ENCODE assay signal across 8 cellular contexts in the genomic region with DNA sequence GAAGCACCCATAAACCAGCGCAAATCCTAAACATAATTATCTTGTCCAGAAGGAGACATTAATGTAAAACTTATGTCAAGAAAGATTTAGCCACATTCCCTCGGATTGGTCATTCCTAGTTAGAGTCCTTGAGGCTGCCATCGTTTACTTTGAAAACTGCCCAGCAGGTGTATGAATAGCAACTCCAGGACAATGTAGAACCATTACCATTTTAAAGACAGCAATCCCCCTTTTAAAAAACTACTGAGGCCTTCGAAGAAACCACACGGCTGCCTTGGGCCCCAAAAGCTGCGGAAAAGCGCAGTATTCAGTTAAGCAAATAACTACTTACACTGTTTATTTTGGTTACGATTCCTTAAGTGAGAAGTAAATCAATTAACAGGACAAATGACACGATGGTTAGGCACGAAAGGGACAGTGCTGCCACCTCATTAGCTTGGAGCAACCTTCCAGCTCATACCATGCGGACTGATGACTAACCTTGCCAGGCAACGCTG. TPM values are rescaled to one million over a fixed set of nuclear protein-coding genes. Genes with fewer than 3 reads are reported as not detected.
DNase-seq lines count a peak whose midpoint lies in the region; ATAC-seq and TF ChIP-seq lines count a peak whose summit lies in the region.

No MANE protein-coding gene starts in this region.

- H3K4me2 ChIP-seq in skeletal muscle satellite cell (ENCODE audit: low read length): peak overlapping the region; percentile 96

- H3K4me1 ChIP-seq in HEK293 (ENCODE audit: control insufficient read depth, insufficient read depth, low read length): no peaks in the 10 kb centered on the region; the same call in 1 of the 2 replicates
- no peaks in the 10 kb centered on the region for H3K4me1 ChIP-seq in iPS DF 6.9 (ENCODE audit: control insufficient read depth, insufficient read depth, low read length)
- peaks cover 11% of the 10 kb centered on the region for H3K4me1 ChIP-seq in skeletal muscle satellite cell (ENCODE audit: control insufficient read depth, insufficient read depth, low read length)
- peaks cover 11% of the 10 kb centered on the region for H3K4me1 ChIP-seq in effector memory CD4-positive, alpha-beta T cell (ENCODE audit: control insufficient read depth, insufficient read depth, low read length, poor library complexity, severe bottlenecking)

- CTCF ChIA-PET in HEK293 (lab: Yijun Ruan, JAX): interaction anchor here (0.6 to 0.7 kb wide), 4 partner anchors 66 to 542 kb away, joined by 3 to 6 read pairs (median 3); no protein-coding TSS in a partner anchor
- CTCF ChIA-PET in WTC11 (lab: Charles Lee): interaction anchor here (0.6 to 1.4 kb wide), 2 partner anchors 66 to 87 kb away, joined by 3 to 4 read pairs; no protein-coding TSS in a partner anchor

- peak overlapping the region; percentile 97 for H3K9ac ChIP-seq in skeletal muscle satellite cell (ENCODE audit: low read depth, low read length)

- H3K27me3 Mint-ChIP-seq in WTC11 (ENCODE audit: low read depth): peaks cover 99% of the 10 kb centered on the region

- peaks cover 19% of the 10 kb centered on the region for H3K4me1 Mint-ChIP-seq in WTC11

- H3K36me3 Mint-ChIP-seq in WTC11: no peaks in the 10 kb centered on the region

- peak; percentile 10 for DNase-seq in WTC11 (ENCODE audit: low spot score)
- peak; percentile 22 for DNase-seq in iPS DF 6.9 (ENCODE audit: low read depth, low spot score)
- no peak for DNase-seq in effector memory CD4-positive, alpha-beta T cell
- no peak for DNase-seq in DMS53 treated with DMSO at 0.1 percent for 48 hours (lab: John Stamatoyannopoulos, UW; ENCODE audit: unreplicated experiment)

- POLR2A ChIA-PET in HEK293 (lab: Yijun Ruan, JAX): interaction anchor here (1.1 kb wide), 1 partner anchor 40 kb away, joined by 4 read pairs; no protein-coding TSS in a partner anchor
- POLR2A ChIA-PET in WTC11 (lab: Charles Lee): no interaction called here

- H3K9me3 Mint-ChIP-seq in WTC11: no peaks in the 10 kb centered on the region

- peak overlapping the region; percentile 74 for H3K4me3 ChIP-seq in HEK293 (ENCODE audit: low read depth, low read length)
- H3K4me3 ChIP-seq in iPS DF 6.9 (ENCODE audit: low read length): peak overlapping the region; percentile 27; the same call in 1 of the 2 replicates
- H3K4me3 ChIP-seq in skeletal muscle satellite cell (ENCODE audit: low read length): peak overlapping the region; percentile 93
- no peak overlapping the region for H3K4me3 ChIP-seq in effector memory CD4-positive, alpha-beta T cell (ENCODE audit: insufficient read depth, low read depth, low read length, poor library complexity, severe bottlenecking)

- H3K9me3 ChIP-seq in HEK293 (ENCODE audit: control insufficient read depth, insufficient read depth, low read depth, low read length) (no peaks in the 10 kb centered on the region), iPS DF 6.9 (ENCODE audit: control insufficient read depth, insufficient read depth, low read length) (no peaks in the 10 kb centered on the region), skeletal muscle satellite cell (replicated peaks; ENCODE audit: low read length) (no peaks in the 10 kb centered on the region)
- H3K9me3 ChIP-seq in effector memory CD4-positive, alpha-beta T cell (ENCODE audit: control insufficient read depth, low read length): no peaks in the 10 kb centered on the region

- no peak overlapping the region for H3K27ac Mint-ChIP-seq in WTC11

- H3K4me3 Mint-ChIP-seq in WTC11: peak overlapping the region; percentile 86

- TF ChIP-seq CTCF in HEK293 (tag by site-specific recombination; IDR thresholded peaks at IDR 0.05) (no peak), WTC11 (IDR thresholded peaks at IDR 0.05) (no peak)

- peaks cover 69% of the 10 kb centered on the region for H3K27me3 ChIP-seq in iPS DF 6.9 (ENCODE audit: control insufficient read depth, insufficient read depth, low read length)
- H3K27me3 ChIP-seq in skeletal muscle satellite cell (ENCODE audit: control insufficient read depth, insufficient read depth, low read length): no peaks in the 10 kb centered on the region
- H3K27me3 ChIP-seq in effector memory CD4-positive, alpha-beta T cell (replicated peaks; ENCODE audit: control insufficient read depth, insufficient read depth, low read length, poor library complexity, severe bottlenecking): peaks cover 8% of the 10 kb centered on the region

- no CpG with 5 or more reads among the region's 12 CpGs for WGBS in iPS DF 6.9 (ENCODE audit: insufficient coverage, insufficient read length)

- H3K27ac ChIP-seq in HEK293 (ENCODE audit: extremely low read depth, low read depth, low read length) (peak overlapping the region; percentile 93), iPS DF 6.9 (ENCODE audit: low read length) (no peak overlapping the region)
- no peak overlapping the region for H3K27ac ChIP-seq in effector memory CD4-positive, alpha-beta T cell (ENCODE audit: insufficient read depth, low read length, poor library complexity, severe bottlenecking)

- H3K36me3 ChIP-seq in HEK293 (ENCODE audit: control insufficient read depth in 2 of 2, insufficient read depth in 1 of 2, low read length in 2 of 2): no peaks in the 10 kb centered on the region
- no peaks in the 10 kb centered on the region for H3K36me3 ChIP-seq in iPS DF 6.9 (ENCODE audit: control insufficient read depth, insufficient read depth, low read length)
- H3K36me3 ChIP-seq in skeletal muscle satellite cell (ENCODE audit: insufficient read depth, low read length): no peaks in the 10 kb centered on the region
- H3K36me3 ChIP-seq in effector memory CD4-positive, alpha-beta T cell (ENCODE audit: control insufficient read depth, insufficient read depth, low read length): no peaks in the 10 kb centered on the region

- peak; percentile 67 for ATAC-seq in WTC11
- no peak for ATAC-seq in HG02642 (IDR thresholded peaks at IDR 0.05; ENCODE audit: poor library complexity, unreplicated experiment)
- no peak for ATAC-seq in HG03565 (IDR thresholded peaks at IDR 0.05; ENCODE audit: unreplicated experiment)

TF ChIP-seq in HEK293, 187 proteins besides CTCF, POLR2A, EP300 and RAD21 (continues in another document):
- TF ChIP-seq ZNF843 (tag by site-specific recombination; IDR thresholded peaks at IDR 0.05): peak; percentile 42; the same call in 1 of the 2 replicates
- TF ChIP-seq MZF1 (tag by site-specific recombination; IDR thresholded peaks at IDR 0.05; ENCODE audit: borderline replicate concordance): peak; percentile 29; the same call in 1 of the 2 replicates
- TF ChIP-seq SCRT1 (tag by site-specific recombination; IDR thresholded peaks at IDR 0.05; ENCODE audit: borderline replicate concordance): no peak
- TF ChIP-seq ZBTB1 (tag by site-specific recombination; IDR thresholded peaks at IDR 0.05): no peak
- TF ChIP-seq, protein P1, sequence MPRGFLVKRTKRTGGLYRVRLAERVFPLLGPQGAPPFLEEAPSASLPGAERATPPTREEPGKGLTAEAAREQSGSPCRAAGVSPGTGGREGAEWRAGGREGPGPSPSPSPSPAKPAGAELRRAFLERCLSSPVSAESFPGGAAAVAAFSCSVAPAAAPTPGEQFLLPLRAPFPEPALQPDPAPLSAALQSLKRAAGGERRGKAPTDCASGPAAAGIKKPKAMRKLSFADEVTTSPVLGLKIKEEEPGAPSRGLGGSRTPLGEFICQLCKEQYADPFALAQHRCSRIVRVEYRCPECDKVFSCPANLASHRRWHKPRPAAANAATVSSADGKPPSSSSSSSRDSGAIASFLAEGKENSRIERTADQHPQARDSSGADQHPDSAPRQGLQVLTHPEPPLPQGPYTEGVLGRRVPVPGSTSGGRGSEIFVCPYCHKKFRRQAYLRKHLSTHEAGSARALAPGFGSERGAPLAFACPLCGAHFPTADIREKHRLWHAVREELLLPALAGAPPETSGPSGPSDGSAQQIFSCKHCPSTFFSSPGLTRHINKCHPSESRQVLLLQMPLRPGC (tag by site-specific recombination; IDR thresholded peaks at IDR 0.05): peak; percentile 42; the same call in 1 of the 2 replicates
- no peak for TF ChIP-seq ZNF585B (tag by site-specific recombination; IDR thresholded peaks at IDR 0.05)

TF ChIP-seq in WTC11, 78 proteins besides CTCF, POLR2A, EP300 and RAD21:
- TF ChIP-seq ZNF138 (CRISPR knock-in tag; conservative IDR thresholded peaks at IDR 0.05) (no peak), GRHL2 (CRISPR knock-in tag; IDR thresholded peaks at IDR 0.05; ENCODE audit: insufficient replicate concordance, severe bottlenecking) (no peak), ELF4 (CRISPR knock-in tag; IDR thresholded peaks at IDR 0.05; ENCODE audit: low read depth) (no peak), RELA (CRISPR knock-in tag; IDR thresholded peaks at IDR 0.05; ENCODE audit: borderline replicate concordance) (no peak), ETV6 (CRISPR knock-in tag; IDR thresholded peaks at IDR 0.05) (no peak), TP53 (CRISPR knock-in tag; IDR thresholded peaks at IDR 0.05) (no peak)
- TF ChIP-seq, protein P2, sequence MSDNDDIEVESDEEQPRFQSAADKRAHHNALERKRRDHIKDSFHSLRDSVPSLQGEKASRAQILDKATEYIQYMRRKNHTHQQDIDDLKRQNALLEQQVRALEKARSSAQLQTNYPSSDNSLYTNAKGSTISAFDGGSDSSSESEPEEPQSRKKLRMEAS (CRISPR knock-in tag; IDR thresholded peaks at IDR 0.05): peak; percentile 27; the same call in 1 of the 2 replicates
- TF ChIP-seq, protein P3, sequence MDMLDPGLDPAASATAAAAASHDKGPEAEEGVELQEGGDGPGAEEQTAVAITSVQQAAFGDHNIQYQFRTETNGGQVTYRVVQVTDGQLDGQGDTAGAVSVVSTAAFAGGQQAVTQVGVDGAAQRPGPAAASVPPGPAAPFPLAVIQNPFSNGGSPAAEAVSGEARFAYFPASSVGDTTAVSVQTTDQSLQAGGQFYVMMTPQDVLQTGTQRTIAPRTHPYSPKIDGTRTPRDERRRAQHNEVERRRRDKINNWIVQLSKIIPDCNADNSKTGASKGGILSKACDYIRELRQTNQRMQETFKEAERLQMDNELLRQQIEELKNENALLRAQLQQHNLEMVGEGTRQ (CRISPR knock-in tag; IDR thresholded peaks at IDR 0.05): no peak

RNA-seq across cellular contexts. Expression of a gene that starts 0.8 kb away (rescaled TPM):
- total RNA-seq in WTC11 (2021): 0.16 to 1.3 TPM (median 0.72 TPM) in 3 replicates
- 77.3 and 92.0 TPM in 2 replicates for total RNA-seq in skeletal muscle satellite cell (2012; rRNA removed)

Comparison
In these comparisons a context has a peak if more than half of its experiments do, and no peak if none do; other contexts are left out.
1. DNase-seq: peak in WTC11 (single experiment) and iPS DF 6.9 (single experiment); none in effector memory CD4-positive, alpha-beta T cell (0 of 3) and DMS53 treated with DMSO at 0.1 percent for 48 hours (single experiment).